In genomic region chr2:96867756-96868554, GRCh38 we compare ENCODE assay signal across 8 cellular contexts. TPM values are rescaled to one million over a fixed set of nuclear protein-coding genes. Genes with fewer than 3 reads are reported as not detected.
DNase-seq lines count a peak whose midpoint lies in the region; ATAC-seq and TF ChIP-seq lines count a peak whose summit lies in the region.

No MANE protein-coding gene starts in this region.

- H3K36me3 Mint-ChIP-seq in natural killer cell treated with Interleukin-12 subunit alpha and Interleukin-12 subunit beta and Interleukin-15 and Interleukin-18, amount 100 ng/mL, for 72 hours, result no peaks in the 10 kb centered on the region

- H3K4me3 Mint-ChIP-seq in natural killer cell treated with Interleukin-12 subunit alpha and Interleukin-12 subunit beta and Interleukin-15 and Interleukin-18, amount 100 ng/mL, for 72 hours, result peak overlapping the region; percentile 81

- peak overlapping the region; percentile 49 to 63 for H3K9ac ChIP-seq in duodenal mucosa (ENCODE audit: low read depth in 1 of 2, low read length in 2 of 2)

- H3K4me3 ChIP-seq in right atrium auricular region (peak overlapping the region; percentile 91 to 98), duodenal mucosa (ENCODE audit: low read depth in 1 of 2, low read length in 2 of 2) (peak overlapping the region; percentile 62 to 73)

- no peak for TF ChIP-seq CTCF in right atrium auricular region (IDR thresholded peaks at IDR 0.05)
- TF ChIP-seq CTCF in RWPE1 (conservative IDR thresholded peaks at IDR 0.05; ENCODE audit: low read depth), result no peak

- H3K36me3 ChIP-seq in right atrium auricular region, result peaks cover 40% of the 10 kb centered on the region
- peaks cover 16 to 33% of the 10 kb centered on the region in 2 donors for H3K36me3 ChIP-seq in duodenal mucosa (ENCODE audit: control insufficient read depth in 1 of 2, insufficient read depth in 2 of 2, low read length in 2 of 2)

- CTCF ChIA-PET in RWPE1 (lab: Yijun Ruan, JAX), result interaction anchor here (0.6 to 3.1 kb wide), 13 partner anchors 10 to 82 kb away, joined by 3 to 27 read pairs (median 4); partner anchors contain the start of gene ANKRD39

- no peaks in the 10 kb centered on the region for H3K9me3 Mint-ChIP-seq in natural killer cell treated with Interleukin-12 subunit alpha and Interleukin-12 subunit beta and Interleukin-15 and Interleukin-18, amount 100 ng/mL, for 72 hours

- H3K4me1 ChIP-seq in right atrium auricular region, result peaks cover 0 to 64% of the 10 kb centered on the region in 2 donors
- peaks cover 27 to 35% of the 10 kb centered on the region in 2 donors for H3K4me1 ChIP-seq in duodenal mucosa (ENCODE audit: control insufficient read depth in 1 of 2, insufficient read depth in 2 of 2, low read length in 2 of 2)

- ATAC-seq in natural killer cell treated with Interleukin-12 subunit alpha and Interleukin-12 subunit beta and Interleukin-15 and Interleukin-18, amount 100 ng/mL, for 72 hours, result peak in 1 of 2 donors; percentile 7
- ATAC-seq in GM21367 (IDR thresholded peaks at IDR 0.05; ENCODE audit: unreplicated experiment) (no peak), GM18867 (IDR thresholded peaks at IDR 0.05; ENCODE audit: unreplicated experiment) (no peak)

- H3K27ac ChIP-seq in right atrium auricular region (peak overlapping the region; percentile 98), RWPE1 (peak overlapping the region; percentile 89), duodenal mucosa (ENCODE audit: low read depth, low read length) (peak overlapping the region; percentile 85)

- H3K27me3 Mint-ChIP-seq in natural killer cell treated with Interleukin-12 subunit alpha and Interleukin-12 subunit beta and Interleukin-15 and Interleukin-18, amount 100 ng/mL, for 72 hours, result no peaks in the 10 kb centered on the region

- DNase-seq in right atrium auricular region (ENCODE audit: low spot score), result no peak
- DNase-seq in cardiac septum (ENCODE audit: low spot score), result no peak
- no peak for DNase-seq in RWPE1 (ENCODE audit: low spot score)
- DNase-seq in natural killer cell treated with Interleukin-12 subunit alpha and Interleukin-12 subunit beta and Interleukin-15 and Interleukin-18, amount 100 ng/mL, for 72 hours (ENCODE audit: low spot score), result peak; percentile 74
- DNase-seq in SHP77 (lab: John Stamatoyannopoulos, UW), result no peak

- H3K4me1 Mint-ChIP-seq in natural killer cell treated with Interleukin-12 subunit alpha and Interleukin-12 subunit beta and Interleukin-15 and Interleukin-18, amount 100 ng/mL, for 72 hours (ENCODE audit: low read depth in 2 of 2), result peaks cover 25 to 33% of the 10 kb centered on the region in 2 donors

- intact Hi-C loops in cardiac septum (cut with DNase I), result loop anchor here (5.0 kb wide), 1 partner anchor 231 kb away; the partner anchor contains the start of gene KANSL3

- H3K9me3 ChIP-seq in right atrium auricular region (no peaks in the 10 kb centered on the region), duodenal mucosa (ENCODE audit: control insufficient read depth in 1 of 2, low read length in 2 of 2) (no peaks in the 10 kb centered on the region)

- peak overlapping the region; percentile 77 to 88 for H3K27ac Mint-ChIP-seq in natural killer cell treated with Interleukin-12 subunit alpha and Interleukin-12 subunit beta and Interleukin-15 and Interleukin-18, amount 100 ng/mL, for 72 hours

- no peaks in the 10 kb centered on the region for H3K27me3 ChIP-seq in right atrium auricular region
- peaks cover 4 to 7% of the 10 kb centered on the region in 2 donors for H3K27me3 ChIP-seq in duodenal mucosa (ENCODE audit: control insufficient read depth in 1 of 2, insufficient read depth in 2 of 2, low read length in 2 of 2)

- POLR2A ChIA-PET in RWPE1 (lab: Yijun Ruan, JAX; ENCODE audit: low non-redundant PET), result interaction anchor here (0.6 to 1.6 kb wide), 3 partner anchors 10 to 166 kb away, joined by 3 to 9 read pairs (median 7); partner anchors contain the start of gene ANKRD39

RNA-seq across cellular contexts. Expression of gene SEMA4C, which starts 1.9 kb away (rescaled TPM):
- total RNA-seq in right atrium auricular region, result 10 to 100 TPM; 12.0 to 23.3 TPM
- total RNA-seq in cardiac septum, result 25.6 TPM
- total RNA-seq in natural killer cell treated with Interleukin-12 subunit alpha and Interleukin-12 subunit beta and Interleukin-15 and Interleukin-18, amount 100 ng/mL, for 72 hours, result 10 to 100 TPM; 17.0 to 18.0 TPM

RNA-seq across cellular contexts. Expression of gene ANKRD39, which starts 10.1 kb away (rescaled TPM):
- 10 to 100 TPM in 1 of 2 donors, 1 to 10 TPM in 1; 8.7 to 12.2 TPM for total RNA-seq in right atrium auricular region
- 15.2 TPM for total RNA-seq in cardiac septum
- total RNA-seq in natural killer cell treated with Interleukin-12 subunit alpha and Interleukin-12 subunit beta and Interleukin-15 and Interleukin-18, amount 100 ng/mL, for 72 hours, result 10 to 100 TPM; 27.8 to 41.7 TPM

RNA-seq across cellular contexts. Expression of gene ANKRD23, which starts 24.1 kb away (rescaled TPM):
- total RNA-seq in right atrium auricular region, result 10 to 100 TPM in 1 of 2 donors, 1 to 10 TPM in 1; 9.3 to 23.0 TPM
- 10.6 TPM for total RNA-seq in cardiac septum
- 10 to 100 TPM in 1 of 2 donors, 1 to 10 TPM in 1; 7.4 to 12.9 TPM for total RNA-seq in natural killer cell treated with Interleukin-12 subunit alpha and Interleukin-12 subunit beta and Interleukin-15 and Interleukin-18, amount 100 ng/mL, for 72 hours

RNA-seq across cellular contexts. Expression of gene CNNM3, which starts 51.9 kb away (rescaled TPM):
- total RNA-seq in right atrium auricular region (1 to 10 TPM; 4.2 to 7.9 TPM), cardiac septum (10.7 TPM)
- total RNA-seq in natural killer cell treated with Interleukin-12 subunit alpha and Interleukin-12 subunit beta and Interleukin-15 and Interleukin-18, amount 100 ng/mL, for 72 hours, result 10 to 100 TPM; 15.7 to 32.9 TPM
